In genomic region chr2:55419514-55420243, GRCh38 we compare ENCODE assay signal across 1 cellular context.
TF ChIP-seq lines count a peak whose summit lies in the region.

Gene CCDC88A (minus strand): TSS chr2:55419856. CDS start chr2:55419079, 777 bp downstream.

TF ChIP-seq in K562, 482 proteins besides CTCF, POLR2A, EP300 and RAD21 (continued from another document and continues in another):
- TF ChIP-seq ZNF407 (IDR thresholded peaks at IDR 0.05; ENCODE audit: low read depth), result no peak
- TF ChIP-seq PTTG1 (tag; IDR thresholded peaks at IDR 0.05; ENCODE audit: low read depth), result no peak
- no peak for TF ChIP-seq GATA2 (CRISPR knock-in tag; IDR thresholded peaks at IDR 0.05)
- no peak for TF ChIP-seq ARHGAP35 (IDR thresholded peaks at IDR 0.05; ENCODE audit: partially characterized antibody)
- TF ChIP-seq PREB (CRISPR knock-in tag; IDR thresholded peaks at IDR 0.05), result no peak
- no peak for TF ChIP-seq ESRRB (CRISPR knock-in tag; IDR thresholded peaks at IDR 0.05; ENCODE audit: borderline replicate concordance)
- no peak for TF ChIP-seq HDAC6 (IDR thresholded peaks at IDR 0.05; ENCODE audit: low read depth, low read length)
- TF ChIP-seq PYGO2 (tag; IDR thresholded peaks at IDR 0.05), result no peak
- TF ChIP-seq L3MBTL2 (IDR thresholded peaks at IDR 0.05), result peak; percentile 61
- TF ChIP-seq RBM39 (optimal IDR thresholded peaks at IDR 0.05; ENCODE audit: low read depth, low read length), result no peak
- no peak for TF ChIP-seq ZNF507 (tag; conservative IDR thresholded peaks at IDR 0.05)
- TF ChIP-seq MECOM (CRISPR knock-in tag; IDR thresholded peaks at IDR 0.05), result no peak
- no peak for TF ChIP-seq ZNF282 (CRISPR knock-in tag; IDR thresholded peaks at IDR 0.05)
- TF ChIP-seq CBX1 (IDR thresholded peaks at IDR 0.05; ENCODE audit: low read depth), result peak; percentile 86; the same call in 1 of the 2 replicates
- no peak for TF ChIP-seq RERE (CRISPR knock-in tag; IDR thresholded peaks at IDR 0.05; ENCODE audit: borderline replicate concordance)
- TF ChIP-seq MYNN (IDR thresholded peaks at IDR 0.05), result peak; percentile 36; the same call in 1 of the 2 replicates
- TF ChIP-seq MYNN (CRISPR knock-in tag; IDR thresholded peaks at IDR 0.05), result no peak
- no peak for TF ChIP-seq NCOA6 (IDR thresholded peaks at IDR 0.05)
- TF ChIP-seq ZMIZ1 (IDR thresholded peaks at IDR 0.05; ENCODE audit: low read depth in 2 of 2, low read length in 2 of 2), result peak in 1 of 2 experiments; percentile 71; a peak in 2 of 4 replicates
- TF ChIP-seq ARID3A (IDR thresholded peaks at IDR 0.05; ENCODE audit: borderline replicate concordance, low read depth, low read length), result peak; percentile 73; the same call in 1 of the 2 replicates
- TF ChIP-seq ATF7 (IDR thresholded peaks at IDR 0.05), result peak; percentile 87
- no peak for TF ChIP-seq IRF1 (CRISPR knock-in tag; IDR thresholded peaks at IDR 0.05; ENCODE audit: borderline replicate concordance)
- TF ChIP-seq MIER1 (IDR thresholded peaks at IDR 0.05; ENCODE audit: low read depth), result no peak
- TF ChIP-seq TOE1 (IDR thresholded peaks at IDR 0.05; ENCODE audit: borderline replicate concordance), result peak; percentile 64
- TF ChIP-seq TOE1 (CRISPR knock-in tag; IDR thresholded peaks at IDR 0.05; ENCODE audit: borderline replicate concordance, low read depth), result no peak
- no peak for TF ChIP-seq STAT5B (CRISPR knock-in tag; IDR thresholded peaks at IDR 0.05)
- TF ChIP-seq ZSCAN32 (CRISPR knock-in tag; IDR thresholded peaks at IDR 0.05), result 0 out of 2 replicates have a peak, but pooled peaks have one; percentile 50
- TF ChIP-seq ZNF511 (CRISPR knock-in tag; IDR thresholded peaks at IDR 0.05), result peak; percentile 10; the same call in 1 of the 2 replicates
- TF ChIP-seq FOXP4 (CRISPR knock-in tag; IDR thresholded peaks at IDR 0.05; ENCODE audit: borderline replicate concordance), result no peak; the same call in 1 of the 2 replicates
